Comparison of ENCODE assay signal across 9 cellular contexts in the genomic region with DNA sequence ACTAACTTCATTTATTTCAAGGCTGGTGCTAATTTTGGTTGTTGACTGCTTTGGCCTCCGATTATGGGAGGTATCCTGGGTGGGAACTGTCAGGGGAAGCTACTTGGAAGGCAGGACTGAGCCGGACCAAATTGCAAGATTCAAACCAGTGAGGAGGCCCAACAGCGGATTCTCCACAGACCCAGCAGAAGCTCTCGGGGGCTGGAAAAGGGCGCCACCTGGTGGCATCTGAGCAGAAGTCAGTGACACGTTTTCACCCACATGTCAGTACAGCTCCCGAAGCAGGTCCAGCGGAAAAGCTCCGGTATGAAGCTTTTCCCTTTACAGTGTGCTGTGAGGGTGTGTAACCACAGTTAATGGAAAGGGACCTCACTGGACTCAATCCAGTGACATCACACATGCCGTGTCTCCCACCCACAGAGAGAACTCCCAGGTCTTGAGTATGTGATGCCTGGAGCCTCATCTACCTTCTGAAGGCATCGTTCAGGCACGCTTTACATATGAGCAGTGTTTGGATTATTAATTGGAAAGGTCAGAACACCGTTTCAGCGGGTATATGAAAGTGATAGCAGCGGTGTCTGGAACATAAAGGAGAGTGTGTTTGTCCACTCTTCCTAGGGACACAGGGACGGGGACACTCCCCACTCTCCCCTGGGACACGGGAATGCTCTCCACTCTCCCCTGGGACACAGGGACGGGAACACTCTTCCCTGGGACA. TPM values are rescaled to one million over a fixed set of nuclear protein-coding genes. Genes with fewer than 3 reads are reported as not detected.
DNase-seq lines count a peak whose midpoint lies in the region; ATAC-seq lines count a peak whose summit lies in the region.
"Had no signal": no experiment of that assay in that cellular context is flagged by ENCODE, and none has a peak within 500 bp of the region (broad histone marks: within the 10 kb centered on the region; RNA-seq: fewer than 3 reads in every experiment).

No MANE protein-coding gene starts in this region.

- ATAC-seq in HG02884 (IDR thresholded peaks at IDR 0.05; ENCODE audit: unreplicated experiment) (peak; percentile 59), left colon (peak; percentile 86), GM21786 (IDR thresholded peaks at IDR 0.05; ENCODE audit: unreplicated experiment) (no peak)
- ATAC-seq in activated CD4-positive, CD25-positive, alpha-beta regulatory T cell treated with anti-CD3 and anti-CD28 coated beads, Interleukin-2, amount 50 U/mL, for 24 hours = peak; percentile 82 to 88

- in situ Hi-C loops in Caki2 (cut with HindIII; ENCODE audit: low pct_unique_long_range_greater_than_20kb, low sequenced_read_pairs) = no loop called here

- DNase-seq in Caki2 (ENCODE audit: low read depth) = peak; percentile 62
- DNase-seq in NCI-H345 treated with DMSO at 0.1 percent for 48 hours (lab: John Stamatoyannopoulos, UW; ENCODE audit: unreplicated experiment) = peak; percentile 68
- DNase-seq in central memory CD4-positive, alpha-beta T cell = peak; percentile 70
- peak; percentile 65 to 84 for DNase-seq in left colon
- DNase-seq in stimulated activated CD4-positive, alpha-beta T cell treated with anti-CD3 and anti-CD28 coated beads, Interleukin-4, amount 100 ng/mL, for 1 hour = peak; percentile 81

- intact Hi-C loops in left colon (cut with DNase I, micrococcal nuclease) = loop anchor here (5.0 to 10.0 kb wide), 2 partner anchors 198 to 200 kb away; no protein-coding TSS in a partner anchor

RNA-seq across cellular contexts. Expression of a gene that starts 3.6 kb away (rescaled TPM):
- total RNA-seq in Caki2 (2014; rRNA removed; shearing (Covaris generic); ENCODE audit: low replicate concordance) = not detected in 2 replicates
- total RNA-seq in left colon = under 1 TPM; 0.34 to 0.45 TPM
- total RNA-seq: T-helper 2 cell treated with Interferon-gamma antibody and Interleukin-4, amounts not matched to agents 100 ng/mL and 5 ng/mL, for 36 hours had no signal

RNA-seq across cellular contexts. Expression of a gene that starts 4.6 kb away (rescaled TPM):
- total RNA-seq in Caki2 (2014; rRNA removed; shearing (Covaris generic); ENCODE audit: low replicate concordance) = not detected in 2 replicates
- not detected for total RNA-seq in left colon
- total RNA-seq: T-helper 2 cell treated with Interferon-gamma antibody and Interleukin-4, amounts not matched to agents 100 ng/mL and 5 ng/mL, for 36 hours had no signal
